25 cellular contexts compared by ENCODE assay signal in the genomic region with DNA sequence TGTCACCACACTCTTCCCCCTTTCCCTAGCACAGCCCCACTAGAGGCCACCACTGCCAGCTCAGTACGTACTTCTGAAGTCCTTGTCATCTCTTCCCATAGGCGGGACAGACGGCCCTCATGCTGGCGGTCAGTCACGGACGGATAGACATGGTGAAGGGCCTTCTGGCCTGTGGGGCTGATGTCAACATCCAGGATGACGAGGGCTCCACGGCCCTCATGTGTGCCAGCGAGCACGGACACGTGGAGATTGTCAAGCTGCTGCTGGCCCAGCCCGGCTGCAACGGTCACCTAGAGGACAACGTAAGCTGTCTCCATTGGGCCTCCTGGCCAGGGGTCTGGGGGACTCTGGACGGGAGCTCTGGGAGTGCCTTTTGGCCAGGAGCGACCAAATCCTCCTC.
DNase-seq lines count a peak whose midpoint lies in the region; ATAC-seq and TF ChIP-seq lines count a peak whose summit lies in the region.
"Had no signal": no experiment of that assay in that cellular context is flagged by ENCODE, and none has a peak within 500 bp of the region (broad histone marks: within the 10 kb centered on the region; RNA-seq: fewer than 3 reads in every experiment).

No MANE protein-coding gene starts in this region.

- intact Hi-C loops in heart left ventricle (cut with DNase I) = loop anchor here in 2 of 10 donors (5.0 kb wide), 2 partner anchors 35 to 90 kb away; no protein-coding TSS in a partner anchor
- intact Hi-C loops in Right ventricle myocardium superior (cut with DNase I) = no loop called here

- H2AFZ ChIP-seq in neural progenitor cell (replicated peaks) = no peak overlapping the region
- H2AFZ ChIP-seq: GM23248 had no signal

- H3F3A ChIP-seq in neural progenitor cell (ENCODE audit: low read depth) = peaks cover 19% of the 10 kb centered on the region

- DNase-seq in heart left ventricle (no peak), Right ventricle myocardium superior (no peak), RWPE1 (ENCODE audit: low spot score) (no peak), neural progenitor cell (ENCODE audit: low spot score) (no peak), hepatic stellate cell (ENCODE audit: low spot score) (no peak)
- no peak for DNase-seq in activated CD4-positive, alpha-beta T cell treated with anti-CD3 and anti-CD28 coated beads, Interleukin-2, amount 10 ng/mL, durations not matched to agents 7 days and 5 days
- DNase-seq: 8988T; Caco-2; CD4-positive, alpha-beta memory T cell; DND-41; GM23248; Karpas-422; NCI-H1694; NCI-H2081; NCI-H2171; NCI-H345; NCI-H524; NCI-H774; NK-92 treated with Interleukin-12 subunit alpha and Interleukin-12 subunit beta, amount 100 ng/mL, for 24 hours had no signal

- H3K4me3 ChIP-seq in heart left ventricle = no peak overlapping the region
- no peak overlapping the region for H3K4me3 ChIP-seq in neural progenitor cell
- H3K4me3 ChIP-seq in subcutaneous abdominal adipose tissue (ENCODE audit: low read depth in 1 of 5, low read length in 5 of 5) = no peak overlapping the region
- H3K4me3 ChIP-seq: BLaER1 treated with 17β-estradiol and CSF1 and Interleukin-3, amounts not matched to agents 10 nM and 100 nM; GM12878; GM23248; HAP-1 had no signal

- TF ChIP-seq POLR2A in heart left ventricle (IDR thresholded peaks at IDR 0.05) = no peak

- H3K9ac ChIP-seq in neural progenitor cell = no peak overlapping the region
- peak overlapping the region in 1 of 5 donors; percentile 42 for H3K9ac ChIP-seq in subcutaneous abdominal adipose tissue (ENCODE audit: low read length in 5 of 5)
- H3K9ac ChIP-seq: BLaER1 treated with 17β-estradiol and CSF1 and Interleukin-3, amounts not matched to agents 10 nM and 100 nM; GM23248 had no signal

- no peaks in the 10 kb centered on the region for H3K27me3 Mint-ChIP-seq in neural progenitor cell (ENCODE audit: insufficient read depth, low read depth)
- H3K27me3 Mint-ChIP-seq in activated CD4-positive, alpha-beta T cell treated with anti-CD3 and anti-CD28 coated beads, Interleukin-2, amount 10 ng/mL, durations not matched to agents 7 days and 5 days = peaks cover 9% of the 10 kb centered on the region

- H3K27ac ChIP-seq in heart left ventricle (peak overlapping the region in 7 of 12 donors; percentile 7 to 81 (median 77)), RWPE1 (peak overlapping the region; percentile 23), neural progenitor cell (no peak overlapping the region), subcutaneous abdominal adipose tissue (ENCODE audit: low read depth, low read length) (peak overlapping the region; percentile 25)
- H3K27ac ChIP-seq: BLaER1 treated with 17β-estradiol and CSF1 and Interleukin-3, amounts not matched to agents 10 nM and 100 nM; GM23248 had no signal

- no peak overlapping the region for H3K4me2 ChIP-seq in neural progenitor cell
- H3K4me2 ChIP-seq: BLaER1 treated with 17β-estradiol and CSF1 and Interleukin-3, amounts not matched to agents 10 nM and 100 nM had no signal

- 90 to 97% (median 95%) methylated on average over 13 to 16 of the region's 16 CpGs for WGBS in heart left ventricle, 4 donors

- peaks cover 53% of the 10 kb centered on the region for H3K36me3 Mint-ChIP-seq in neural progenitor cell
- H3K36me3 Mint-ChIP-seq in activated CD4-positive, alpha-beta T cell treated with anti-CD3 and anti-CD28 coated beads, Interleukin-2, amount 10 ng/mL, durations not matched to agents 7 days and 5 days (ENCODE audit: low read depth) = no peaks in the 10 kb centered on the region

- H4K20me1 ChIP-seq in neural progenitor cell (ENCODE audit: low read depth) = no peaks in the 10 kb centered on the region

- H3K4me3 Mint-ChIP-seq in neural progenitor cell = no peak overlapping the region
- H3K4me3 Mint-ChIP-seq in activated CD4-positive, alpha-beta T cell treated with anti-CD3 and anti-CD28 coated beads, Interleukin-2, amount 10 ng/mL, durations not matched to agents 7 days and 5 days = no peak overlapping the region
- H3K4me3 Mint-ChIP-seq: CD4-positive, alpha-beta memory T cell had no signal

- peaks cover 14% of the 10 kb centered on the region for H3K4me1 Mint-ChIP-seq in neural progenitor cell
- peaks cover 2% of the 10 kb centered on the region for H3K4me1 Mint-ChIP-seq in activated CD4-positive, alpha-beta T cell treated with anti-CD3 and anti-CD28 coated beads, Interleukin-2, amount 10 ng/mL, durations not matched to agents 7 days and 5 days

- peak overlapping the region; percentile 43 for H3K27ac Mint-ChIP-seq in neural progenitor cell
- no peak overlapping the region for H3K27ac Mint-ChIP-seq in activated CD4-positive, alpha-beta T cell treated with anti-CD3 and anti-CD28 coated beads, Interleukin-2, amount 10 ng/mL, durations not matched to agents 7 days and 5 days

- H3K4me1 ChIP-seq in heart left ventricle = peaks cover 0 to 73% (median 39%) of the 10 kb centered on the region in 12 donors
- peaks cover 18% of the 10 kb centered on the region for H3K4me1 ChIP-seq in neural progenitor cell
- H3K4me1 ChIP-seq in subcutaneous abdominal adipose tissue (ENCODE audit: control insufficient read depth in 5 of 5, insufficient read depth in 5 of 5, low read length in 5 of 5) = peaks cover 3 to 49% (median 35%) of the 10 kb centered on the region in 5 donors
- H3K4me1 ChIP-seq: HAP-1 had no signal

- no peaks in the 10 kb centered on the region for H3K79me2 ChIP-seq in neural progenitor cell (ENCODE audit: low read depth)

- H3K9me3 ChIP-seq in heart left ventricle (no peaks in the 10 kb centered on the region), neural progenitor cell (ENCODE audit: low read depth) (no peaks in the 10 kb centered on the region), subcutaneous abdominal adipose tissue (ENCODE audit: control insufficient read depth in 5 of 5, low read length in 5 of 5) (no peaks in the 10 kb centered on the region)
- H3K9me3 ChIP-seq: BLaER1 treated with 17β-estradiol and CSF1 and Interleukin-3, amounts not matched to agents 10 nM and 100 nM; Caco-2; HAP-1 had no signal

- ATAC-seq in heart left ventricle (no peak), Right ventricle myocardium superior (ENCODE audit: poor library complexity) (no peak), HG02588 (IDR thresholded peaks at IDR 0.05; ENCODE audit: unreplicated experiment) (no peak)
- ATAC-seq: GM12878, Panc1 had no signal

- H3K36me3 ChIP-seq in heart left ventricle = peaks cover 0 to 92% (median 50%) of the 10 kb centered on the region in 9 donors
- H3K36me3 ChIP-seq in neural progenitor cell = no peaks in the 10 kb centered on the region
- peaks cover 25 to 94% (median 80%) of the 10 kb centered on the region in 5 donors for H3K36me3 ChIP-seq in subcutaneous abdominal adipose tissue (ENCODE audit: control insufficient read depth in 5 of 5, insufficient read depth in 5 of 5, low read length in 5 of 5)

- TF ChIP-seq CTCF in heart left ventricle (IDR thresholded peaks at IDR 0.05) (no peak), RWPE1 (conservative IDR thresholded peaks at IDR 0.05; ENCODE audit: low read depth) (no peak), neural progenitor cell (IDR thresholded peaks at IDR 0.05) (no peak)

- POLR2A ChIA-PET in RWPE1 (lab: Yijun Ruan, JAX; ENCODE audit: low non-redundant PET) = no interaction called here
- POLR2A ChIA-PET in activated CD4-positive, alpha-beta T cell treated with anti-CD3 and anti-CD28 coated beads, Interleukin-2, amount 10 ng/mL, durations not matched to agents 7 days and 5 days (lab: Charles Lee) = no interaction called here

- H3K27me3 ChIP-seq in heart left ventricle = no peaks in the 10 kb centered on the region
- H3K27me3 ChIP-seq in neural progenitor cell = no peaks in the 10 kb centered on the region
- no peaks in the 10 kb centered on the region for H3K27me3 ChIP-seq in subcutaneous abdominal adipose tissue (ENCODE audit: control insufficient read depth in 5 of 5, insufficient read depth in 4 of 5, low read length in 5 of 5)
- H3K27me3 ChIP-seq: BLaER1 treated with 17β-estradiol and CSF1 and Interleukin-3, amounts not matched to agents 10 nM and 100 nM had no signal

- CTCF ChIA-PET in RWPE1 (lab: Yijun Ruan, JAX) = no interaction called here
- CTCF ChIA-PET in activated CD4-positive, alpha-beta T cell treated with anti-CD3 and anti-CD28 coated beads, Interleukin-2, amount 10 ng/mL, durations not matched to agents 7 days and 5 days (lab: Charles Lee) = interaction anchor here (0.6 to 1.3 kb wide), 3 partner anchors 10 to 39 kb away, joined by 3 to 4 read pairs (median 3); no protein-coding TSS in a partner anchor

- H3K9me3 Mint-ChIP-seq in neural progenitor cell = no peaks in the 10 kb centered on the region
- no peaks in the 10 kb centered on the region for H3K9me3 Mint-ChIP-seq in activated CD4-positive, alpha-beta T cell treated with anti-CD3 and anti-CD28 coated beads, Interleukin-2, amount 10 ng/mL, durations not matched to agents 7 days and 5 days
